10 cellular contexts compared by ENCODE assay signal in genomic region chr12:109934026-109934425, GRCh38. TPM values are rescaled to one million over a fixed set of nuclear protein-coding genes. Genes with fewer than 3 reads are reported as not detected.
DNase-seq lines count a peak whose midpoint lies in the region; ATAC-seq, FAIRE-seq and TF ChIP-seq lines count a peak whose summit lies in the region.
"Had no signal": no experiment of that assay in that cellular context is flagged by ENCODE, and none has a peak within 500 bp of the region (broad histone marks: within the 10 kb centered on the region; RNA-seq: fewer than 3 reads in every experiment).

No MANE protein-coding gene starts in this region.

- peaks cover 6 to 14% of the 10 kb centered on the region in 2 donors for H3K36me3 ChIP-seq in small intestine (ENCODE audit: control insufficient read depth in 2 of 2, insufficient read depth in 2 of 2, low read length in 2 of 2)

- no peak overlapping the region for H3K27ac ChIP-seq in small intestine (ENCODE audit: low read depth in 1 of 2, low read length in 1 of 2)

- 67 to 80% (median 73%) methylated on average over 5 of the region's 5 CpGs for WGBS in small intestine, 3 donors

- no peak for ATAC-seq in activated naive CD8-positive, alpha-beta T cell treated with anti-CD3 and anti-CD28 coated beads, Interleukin-2, amount 50 U/mL, for 24 hours

- no peak for DNase-seq in activated naive CD8-positive, alpha-beta T cell treated with anti-CD3 and anti-CD28 coated beads for 36 hours
- DNase-seq in activated naive CD8-positive, alpha-beta T cell treated with anti-CD3 and anti-CD28 coated beads, Interleukin-2, amount 50 U/mL, for 24 hours: no peak
- DNase-seq in NB4 (ENCODE audit: low read depth) (no peak), dermis blood vessel endothelial cell (peak; percentile 32), small intestine (peak; percentile 27), nucleus accumbens (lab: John Stamatoyannopoulos, UW) (no peak), GF-D8 (lab: John Stamatoyannopoulos, UW) (no peak), AG08396 (ENCODE audit: low spot score) (no peak)
- DNase-seq: cerebellar nuclear complex, NCI-H69 had no signal

- no peak for TF ChIP-seq POLR2A in NB4 (IDR thresholded peaks at IDR 0.05; ENCODE audit: extremely low read depth, insufficient read length)

- no peaks in the 10 kb centered on the region for H3K27me3 Mint-ChIP-seq in activated naive CD8-positive, alpha-beta T cell treated with anti-CD3 and anti-CD28 coated beads for 36 hours
- H3K27me3 Mint-ChIP-seq in activated naive CD8-positive, alpha-beta T cell treated with anti-CD3 and anti-CD28 coated beads, Interleukin-2, amount 50 U/mL, for 24 hours: no peaks in the 10 kb centered on the region

- H3K4me3 ChIP-seq in NB4 (ENCODE audit: low read depth, low read length) (no peak overlapping the region), small intestine (ENCODE audit: low read depth in 1 of 2, low read length in 2 of 2) (no peak overlapping the region)

- no peaks in the 10 kb centered on the region for H3K27me3 ChIP-seq in small intestine (ENCODE audit: control insufficient read depth in 2 of 2, insufficient read depth in 2 of 2, low read length in 2 of 2)

- no peak overlapping the region for H3K4me3 Mint-ChIP-seq in activated naive CD8-positive, alpha-beta T cell treated with anti-CD3 and anti-CD28 coated beads for 36 hours
- no peak overlapping the region for H3K4me3 Mint-ChIP-seq in activated naive CD8-positive, alpha-beta T cell treated with anti-CD3 and anti-CD28 coated beads, Interleukin-2, amount 50 U/mL, for 24 hours

- no peak for FAIRE-seq in small intestine (lab: Jason Lieb, UNC)

- no peaks in the 10 kb centered on the region for H3K4me1 Mint-ChIP-seq in activated naive CD8-positive, alpha-beta T cell treated with anti-CD3 and anti-CD28 coated beads for 36 hours
- no peaks in the 10 kb centered on the region for H3K4me1 Mint-ChIP-seq in activated naive CD8-positive, alpha-beta T cell treated with anti-CD3 and anti-CD28 coated beads, Interleukin-2, amount 50 U/mL, for 24 hours

- no peaks in the 10 kb centered on the region for H3K9me3 Mint-ChIP-seq in activated naive CD8-positive, alpha-beta T cell treated with anti-CD3 and anti-CD28 coated beads for 36 hours
- H3K9me3 Mint-ChIP-seq in activated naive CD8-positive, alpha-beta T cell treated with anti-CD3 and anti-CD28 coated beads, Interleukin-2, amount 50 U/mL, for 24 hours: no peaks in the 10 kb centered on the region

- no peaks in the 10 kb centered on the region for H3K4me1 ChIP-seq in small intestine (ENCODE audit: control insufficient read depth in 2 of 2, insufficient read depth in 1 of 2, low read depth in 1 of 2, low read length in 1 of 2)

- peaks cover 11% of the 10 kb centered on the region for H3K36me3 Mint-ChIP-seq in activated naive CD8-positive, alpha-beta T cell treated with anti-CD3 and anti-CD28 coated beads for 36 hours
- peaks cover 28% of the 10 kb centered on the region for H3K36me3 Mint-ChIP-seq in activated naive CD8-positive, alpha-beta T cell treated with anti-CD3 and anti-CD28 coated beads, Interleukin-2, amount 50 U/mL, for 24 hours (ENCODE audit: low read depth)

- no peaks in the 10 kb centered on the region for H3K9me3 ChIP-seq in small intestine (ENCODE audit: control insufficient read depth, low read depth)

- TF ChIP-seq CTCF in NB4 (IDR thresholded peaks at IDR 0.05; ENCODE audit: low read depth, low read length): peak; percentile 26

- H3K27ac Mint-ChIP-seq in activated naive CD8-positive, alpha-beta T cell treated with anti-CD3 and anti-CD28 coated beads for 36 hours: peak overlapping the region; percentile 5
- no peak overlapping the region for H3K27ac Mint-ChIP-seq in activated naive CD8-positive, alpha-beta T cell treated with anti-CD3 and anti-CD28 coated beads, Interleukin-2, amount 50 U/mL, for 24 hours

RNA-seq across cellular contexts. Expression of gene TCHP, which starts 34.0 kb away (rescaled TPM):
- 10 to 100 TPM; 22.9 to 24.9 TPM for total RNA-seq in activated naive CD8-positive, alpha-beta T cell treated with anti-CD3 and anti-CD28 coated beads for 36 hours
- total RNA-seq in dermis blood vessel endothelial cell: 7.5 and 17.4 TPM in 2 replicates
- 10 to 100 TPM in 1 of 3 donors, 1 to 10 TPM in 2; 7.0 to 15.2 (median 7.8) TPM for polyA plus RNA-seq in small intestine

RNA-seq across cellular contexts. Expression of gene GLTP, which starts 53.7 kb away (rescaled TPM):
- total RNA-seq in activated naive CD8-positive, alpha-beta T cell treated with anti-CD3 and anti-CD28 coated beads for 36 hours: 10 to 100 TPM; 31.5 to 32.4 TPM
- 60.4 and 79.8 TPM in 2 replicates for total RNA-seq in dermis blood vessel endothelial cell
- 10 to 100 TPM; 16.6 to 32.7 (median 31.5) TPM for polyA plus RNA-seq in small intestine

Comparison
In these comparisons a context has a peak if more than half of its experiments do, and no peak if none do; other contexts are left out.
1. DNase-seq: peak in dermis blood vessel endothelial cell (single experiment) and small intestine (single experiment); none in activated naive CD8-positive, alpha-beta T cell treated with anti-CD3 and anti-CD28 coated beads for 36 hours (single experiment), activated naive CD8-positive, alpha-beta T cell treated with anti-CD3 and anti-CD28 coated beads, Interleukin-2, amount 50 U/mL, for 24 hours (single experiment), NB4 (single experiment), nucleus accumbens (0 of 56), GF-D8 (single experiment) and AG08396 (single experiment).